12 cellular contexts compared by ENCODE assay signal in genomic region chr11:102957953-102958352, GRCh38. TPM values are rescaled to one million over a fixed set of nuclear protein-coding genes. Genes with fewer than 3 reads are reported as not detected.
"Had no signal": no experiment of that assay in that cellular context is flagged by ENCODE, and none has a peak within 500 bp of the region (broad histone marks: within the 10 kb centered on the region; RNA-seq: fewer than 3 reads in every experiment).

No MANE protein-coding gene starts in this region.

- H3K4me3 ChIP-seq: heart left ventricle, left ventricle myocardium inferior, psoas muscle, sigmoid colon, upper lobe of right lung had no signal

- ATAC-seq: heart left ventricle, psoas muscle, upper lobe of right lung had no signal

- FAIRE-seq: islet of Langerhans had no signal

- H3K27me3 ChIP-seq: heart left ventricle, sigmoid colon, upper lobe of right lung had no signal

- H3K4me1 ChIP-seq: heart left ventricle, left ventricle myocardium inferior, psoas muscle, sigmoid colon, upper lobe of right lung had no signal

- H3K9me3 ChIP-seq: heart left ventricle, left ventricle myocardium inferior, psoas muscle, sigmoid colon, upper lobe of right lung had no signal

- H3K27ac ChIP-seq: heart left ventricle, left ventricle myocardium inferior, psoas muscle, sigmoid colon, upper lobe of right lung had no signal

- H3K36me3 ChIP-seq: heart left ventricle, left ventricle myocardium inferior, sigmoid colon, upper lobe of right lung had no signal

- DNase-seq: activated CD4-positive, alpha-beta T cell treated with anti-CD3 and anti-CD28 coated beads, Interleukin-2, amount 50 U/mL, for 1 hour; cerebellar nuclear complex; heart left ventricle; left ventricle myocardium inferior; mesendoderm; nephron progenitor cell; psoas muscle; sigmoid colon; stimulated activated CD4-positive, alpha-beta T cell treated with anti-CD3 and anti-CD28 coated beads, Interleukin-2, amount 100 ng/mL, for 48 hours; upper lobe of right lung had no signal

RNA-seq across cellular contexts. Expression of gene MMP13, which starts 2.4 kb away (rescaled TPM):
- total RNA-seq: heart left ventricle, left ventricle myocardium inferior, omental fat pad, psoas muscle, sigmoid colon, upper lobe of right lung had no signal
- polyA plus RNA-seq: heart left ventricle, psoas muscle had no signal
